13 cellular contexts compared by ENCODE assay signal in the genomic region with DNA sequence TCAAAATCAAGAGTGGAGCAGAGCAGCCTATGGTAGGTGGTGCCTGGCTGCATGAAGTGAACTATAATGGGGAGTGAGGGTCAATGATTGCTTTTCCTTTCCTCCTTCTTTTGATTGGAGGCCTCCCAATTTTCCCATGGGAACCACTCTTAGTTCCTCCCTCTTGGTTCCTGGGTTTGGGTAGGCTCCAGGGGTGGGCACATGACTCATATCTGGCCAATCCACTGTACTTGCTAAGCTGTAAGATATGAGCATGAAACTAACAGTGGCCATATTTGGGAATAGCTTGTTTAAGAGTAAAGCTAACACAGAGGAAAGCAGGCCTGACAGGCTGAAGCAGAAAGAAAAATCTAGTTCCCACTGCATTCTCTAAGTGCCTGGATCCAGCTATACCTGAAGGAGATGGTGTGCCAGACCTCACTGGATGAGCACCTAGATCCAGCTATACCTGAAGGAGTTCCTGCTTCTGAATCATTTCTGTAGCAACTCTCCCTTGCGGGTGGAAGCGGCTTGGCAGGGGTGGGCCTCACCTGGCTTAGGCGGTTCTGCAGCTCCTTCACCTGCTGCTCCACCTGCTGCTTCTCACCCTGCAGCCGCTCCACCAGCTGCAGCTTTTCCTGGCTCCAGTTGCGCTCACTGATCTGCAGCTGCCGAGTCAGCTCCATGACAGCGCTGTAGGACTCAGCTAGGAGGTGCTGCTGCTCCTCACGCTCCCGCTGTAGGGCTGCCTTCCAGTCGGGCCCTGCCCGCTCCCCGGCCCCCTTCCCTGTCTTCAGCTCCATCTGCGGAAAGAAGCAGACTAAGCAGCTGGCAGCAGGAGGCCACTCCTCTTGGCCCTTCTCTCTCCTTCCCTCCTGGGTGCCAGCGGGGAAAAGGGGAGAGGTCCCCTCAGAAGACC. TPM values are rescaled to one million over a fixed set of nuclear protein-coding genes. Genes with fewer than 3 reads are reported as not detected.
A peak's percentile ranks its signal among the peaks of the same experiment; 100 is the strongest.
DNase-seq lines count a peak whose midpoint lies in the region; FAIRE-seq and TF ChIP-seq lines count a peak whose summit lies in the region.
"Had no signal": no experiment of that assay in that cellular context is flagged by ENCODE, and none has a peak within 500 bp of the region (broad histone marks: within the 10 kb centered on the region; RNA-seq: fewer than 3 reads in every experiment).

No MANE protein-coding gene starts in this region.

- H3K36me3 ChIP-seq in HEK293 (ENCODE audit: control insufficient read depth in 2 of 2, insufficient read depth in 1 of 2, low read length in 2 of 2) (peaks cover 19 to 81% of the 10 kb centered on the region in 2 experiments; a peak in 2 of 3 replicates), astrocyte (ENCODE audit: insufficient read depth, low read length) (peaks cover 53% of the 10 kb centered on the region)

- H3K4me3 Mint-ChIP-seq in astrocyte (ENCODE audit: unreplicated experiment): no peak overlapping the region

- H3K4me1 ChIP-seq in HEK293 (ENCODE audit: control insufficient read depth, insufficient read depth, low read length): no peaks in the 10 kb centered on the region
- peaks cover 3% of the 10 kb centered on the region for H3K4me1 ChIP-seq in astrocyte (ENCODE audit: insufficient read depth, low read length)
- H3K4me1 ChIP-seq: HAP-1, Peyer's patch had no signal

- CTCF ChIA-PET in HEK293 (lab: Yijun Ruan, JAX): interaction anchor here (0.7 to 1.0 kb wide), 2 partner anchors 11 to 1011 kb away, joined by 3 to 4 read pairs; no protein-coding TSS in a partner anchor

- H3K27ac Mint-ChIP-seq in astrocyte (ENCODE audit: unreplicated experiment): peak overlapping the region; percentile 77

- H3K4me2 ChIP-seq in astrocyte (ENCODE audit: low read length): no peak overlapping the region
- H3K4me2 ChIP-seq: KMS-11 had no signal

- no peak for TF ChIP-seq CTCF in HEK293 (tag by site-specific recombination; IDR thresholded peaks at IDR 0.05)
- TF ChIP-seq CTCF in astrocyte (IDR thresholded peaks at IDR 0.05; ENCODE audit: insufficient read depth, low read depth, low read length): no peak
- no peak for TF ChIP-seq CTCF in fibroblast of villous mesenchyme (IDR thresholded peaks at IDR 0.05; ENCODE audit: insufficient read depth, low read depth, low read length)

- no peaks in the 10 kb centered on the region for H3K27me3 Mint-ChIP-seq in astrocyte (ENCODE audit: low read depth, unreplicated experiment)

- no peaks in the 10 kb centered on the region for H3K27me3 ChIP-seq in astrocyte (ENCODE audit: insufficient read depth, low read length)
- H3K27me3 ChIP-seq: Peyer's patch had no signal

- H2AFZ ChIP-seq in astrocyte (ENCODE audit: low read depth, low read length): no peak overlapping the region

- H3K4me3 ChIP-seq in HEK293 (ENCODE audit: low read depth, low read length) (no peak overlapping the region), astrocyte (ENCODE audit: insufficient read depth, low read depth, low read length) (no peak overlapping the region), fibroblast of villous mesenchyme (ENCODE audit: low read depth, low read length) (no peak overlapping the region)
- H3K4me3 ChIP-seq: HAP-1, Peyer's patch had no signal

- H3K27ac ChIP-seq in HEK293 (ENCODE audit: extremely low read depth, low read depth, low read length) (no peak overlapping the region), astrocyte (ENCODE audit: low read depth, low read length) (peak overlapping the region; percentile 32)
- H3K27ac ChIP-seq: C4-2B, KMS-11, Peyer's patch had no signal

- no peaks in the 10 kb centered on the region for H3K4me1 Mint-ChIP-seq in astrocyte (ENCODE audit: low read depth, unreplicated experiment)

- no peaks in the 10 kb centered on the region for H3K9me3 Mint-ChIP-seq in astrocyte (ENCODE audit: unreplicated experiment)

- peak; percentile 4 for DNase-seq in ACHN
- peak; percentile 58 for DNase-seq in astrocyte (ENCODE audit: low read depth)
- peak; percentile 24 for DNase-seq in fibroblast of villous mesenchyme (ENCODE audit: low read depth)
- DNase-seq in NCI-H345 (lab: John Stamatoyannopoulos, UW): no peak
- no peak for DNase-seq in KG1 (lab: John Stamatoyannopoulos, UW)
- no peak for DNase-seq in stimulated activated CD4-positive, alpha-beta T cell treated with anti-CD3 and anti-CD28 coated beads, Interleukin-12 subunit alpha, Interleukin-12 subunit beta, amount 100 ng/mL, for 4 hours
- DNase-seq in GM12892 (ENCODE audit: insufficient read length): no peak
- DNase-seq: Peyer's patch had no signal

- POLR2A ChIA-PET in HEK293 (lab: Yijun Ruan, JAX): no interaction called here

- H3K9me3 ChIP-seq in HEK293 (ENCODE audit: control insufficient read depth, insufficient read depth, low read depth, low read length) (no peaks in the 10 kb centered on the region), astrocyte (ENCODE audit: insufficient read depth, low read depth, low read length) (no peaks in the 10 kb centered on the region)
- H3K9me3 ChIP-seq: HAP-1, Peyer's patch had no signal

- in situ Hi-C loops in ACHN (cut with HindIII; ENCODE audit: low pct_ligation_motif_present, low pct_unique_long_range_greater_than_20kb, low sequenced_read_pairs): no loop called here

- no peak overlapping the region for H3K9ac ChIP-seq in astrocyte (ENCODE audit: low read length)
- H3K9ac ChIP-seq: KMS-11 had no signal

- FAIRE-seq in astrocyte (lab: Jason Lieb, UNC): no peak
- no peak for FAIRE-seq in GM12892 (lab: Jason Lieb, UNC)
- FAIRE-seq: urothelium cell line had no signal

- H3K36me3 Mint-ChIP-seq in astrocyte (ENCODE audit: low read depth, unreplicated experiment): peaks cover 31% of the 10 kb centered on the region

- peaks cover 14% of the 10 kb centered on the region for H4K20me1 ChIP-seq in astrocyte (ENCODE audit: insufficient read depth, low read length)

- H3K79me2 ChIP-seq in astrocyte (ENCODE audit: insufficient read depth, low read length): peaks cover 2% of the 10 kb centered on the region

- no peak for TF ChIP-seq POLR2A in GM12892 (IDR thresholded peaks at IDR 0.05; ENCODE audit: low read depth, low read length)

TF ChIP-seq in HEK293, 187 proteins besides CTCF, POLR2A, EP300 and RAD21:
- TF ChIP-seq ZNF2 (tag by site-specific recombination; IDR thresholded peaks at IDR 0.05) (no peak), ZNF394 (tag by site-specific recombination; IDR thresholded peaks at IDR 0.05; ENCODE audit: borderline replicate concordance) (peak; percentile 24; the same call in 1 of the 2 replicates), ZBTB8A (tag by site-specific recombination; IDR thresholded peaks at IDR 0.05) (no peak), SCRT2 (tag by site-specific recombination; IDR thresholded peaks at IDR 0.05) (peak; percentile 49), ZNF10 (tag by site-specific recombination; IDR thresholded peaks at IDR 0.05) (0 out of 2 replicates have a peak, but pooled peaks have one; percentile 51), PRDM1 (tag by site-specific recombination; IDR thresholded peaks at IDR 0.05) (0 out of 2 replicates have a peak, but pooled peaks have one; percentile 32)
- TF ChIP-seq, protein P1, sequence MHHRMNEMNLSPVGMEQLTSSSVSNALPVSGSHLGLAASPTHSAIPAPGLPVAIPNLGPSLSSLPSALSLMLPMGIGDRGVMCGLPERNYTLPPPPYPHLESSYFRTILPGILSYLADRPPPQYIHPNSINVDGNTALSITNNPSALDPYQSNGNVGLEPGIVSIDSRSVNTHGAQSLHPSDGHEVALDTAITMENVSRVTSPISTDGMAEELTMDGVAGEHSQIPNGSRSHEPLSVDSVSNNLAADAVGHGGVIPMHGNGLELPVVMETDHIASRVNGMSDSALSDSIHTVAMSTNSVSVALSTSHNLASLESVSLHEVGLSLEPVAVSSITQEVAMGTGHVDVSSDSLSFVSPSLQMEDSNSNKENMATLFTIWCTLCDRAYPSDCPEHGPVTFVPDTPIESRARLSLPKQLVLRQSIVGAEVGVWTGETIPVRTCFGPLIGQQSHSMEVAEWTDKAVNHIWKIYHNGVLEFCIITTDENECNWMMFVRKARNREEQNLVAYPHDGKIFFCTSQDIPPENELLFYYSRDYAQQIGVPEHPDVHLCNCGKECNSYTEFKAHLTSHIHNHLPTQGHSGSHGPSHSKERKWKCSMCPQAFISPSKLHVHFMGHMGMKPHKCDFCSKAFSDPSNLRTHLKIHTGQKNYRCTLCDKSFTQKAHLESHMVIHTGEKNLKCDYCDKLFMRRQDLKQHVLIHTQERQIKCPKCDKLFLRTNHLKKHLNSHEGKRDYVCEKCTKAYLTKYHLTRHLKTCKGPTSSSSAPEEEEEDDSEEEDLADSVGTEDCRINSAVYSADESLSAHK (tag by site-specific recombination; IDR thresholded peaks at IDR 0.05): no peak
- TF ChIP-seq, protein P2, sequence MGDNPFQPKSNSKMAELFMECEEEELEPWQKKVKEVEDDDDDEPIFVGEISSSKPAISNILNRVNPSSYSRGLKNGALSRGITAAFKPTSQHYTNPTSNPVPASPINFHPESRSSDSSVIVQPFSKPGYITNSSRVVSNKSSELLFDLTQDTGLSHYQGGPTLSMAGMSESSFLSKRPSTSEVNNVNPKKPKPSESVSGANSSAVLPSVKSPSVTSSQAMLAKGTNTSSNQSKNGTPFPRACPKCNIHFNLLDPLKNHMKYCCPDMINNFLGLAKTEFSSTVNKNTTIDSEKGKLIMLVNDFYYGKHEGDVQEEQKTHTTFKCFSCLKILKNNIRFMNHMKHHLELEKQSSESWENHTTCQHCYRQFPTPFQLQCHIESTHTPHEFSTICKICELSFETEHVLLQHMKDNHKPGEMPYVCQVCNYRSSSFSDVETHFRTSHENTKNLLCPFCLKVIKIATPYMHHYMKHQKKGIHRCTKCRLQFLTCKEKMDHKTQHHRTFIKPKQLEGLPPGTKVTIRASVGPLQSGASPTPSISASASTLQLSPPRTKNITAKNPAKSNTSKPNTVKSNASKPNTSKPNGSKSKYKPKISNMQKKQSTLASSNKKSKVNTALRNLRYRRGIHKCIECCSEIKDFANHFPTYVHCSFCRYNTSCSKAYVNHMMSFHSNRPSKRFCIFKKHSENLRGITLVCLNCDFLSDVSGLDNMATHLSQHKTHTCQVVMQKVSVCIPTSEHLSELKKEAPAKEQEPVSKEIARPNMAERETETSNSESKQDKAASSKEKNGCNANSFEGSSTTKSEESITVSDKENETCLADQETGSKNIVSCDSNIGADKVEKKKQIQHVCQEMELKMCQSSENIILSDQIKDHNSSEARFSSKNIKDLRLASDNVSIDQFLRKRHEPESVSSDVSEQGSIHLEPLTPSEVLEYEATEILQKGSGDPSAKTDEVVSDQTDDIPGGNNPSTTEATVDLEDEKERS (tag by site-specific recombination; IDR thresholded peaks at IDR 0.05): 0 out of 2 replicates have a peak, but pooled peaks have one; percentile 20

RNA-seq across cellular contexts. Expression of a gene that starts 29.0 kb away (rescaled TPM):
- total RNA-seq in astrocyte (5.8 and 6.1 TPM in 2 replicates), fibroblast of villous mesenchyme (13.9 and 16.8 TPM in 2 replicates)
- 20.4 TPM for polyA plus RNA-seq in GM12892 (2012; ENCODE audit: missing spikeins)

RNA-seq across cellular contexts. Expression of a gene that starts 56.7 kb away (rescaled TPM):
- 30.4 and 33.1 TPM in 2 replicates for total RNA-seq in astrocyte
- 18.0 and 30.7 TPM in 2 replicates for total RNA-seq in fibroblast of villous mesenchyme
- polyA plus RNA-seq in GM12892 (2012; ENCODE audit: missing spikeins): 20.0 TPM

Comparison
In these comparisons a context has a peak if more than half of its experiments do, and no peak if none do; other contexts are left out.
1. DNase-seq: peak in ACHN (single experiment), astrocyte (single experiment) and fibroblast of villous mesenchyme (single experiment); none in NCI-H345 (single experiment), KG1 (single experiment), stimulated activated CD4-positive, alpha-beta T cell treated with anti-CD3 and anti-CD28 coated beads, Interleukin-12 subunit alpha, Interleukin-12 subunit beta, amount 100 ng/mL, for 4 hours (single experiment) and GM12892 (single experiment).